8 cellular contexts compared by ENCODE assay signal in genomic region chr19:36492689-36493453, GRCh38. TPM values are rescaled to one million over a fixed set of nuclear protein-coding genes. Genes with fewer than 3 reads are reported as not detected.
DNase-seq lines count a peak whose midpoint lies in the region; ATAC-seq and TF ChIP-seq lines count a peak whose summit lies in the region.
"Not testable (repeated sequence)": the region's sequence is repeated elsewhere in the genome, so short reads cannot be mapped to it uniquely, and the experiment has no call there.

No MANE protein-coding gene starts in this region.

- H3K79me2 ChIP-seq in MM.1S (ENCODE audit: low read length); fibroblast of lung (ENCODE audit: control insufficient read depth, insufficient read depth, low read length): not testable (repeated sequence)
- peaks cover 12% of the 10 kb centered on the region for H3K79me2 ChIP-seq in smooth muscle cell (ENCODE audit: low read depth)

- not testable (repeated sequence) for H3K4me3 ChIP-seq in A673 (ENCODE audit: low read depth, low read length, poor library complexity, severe bottlenecking); MM.1S (ENCODE audit: low read length); adipocyte (ENCODE audit: low read length); fibroblast of lung (replicated peaks in 1 of 4; ENCODE audit: control extremely low read depth in 1 of 4, insufficient read depth in 1 of 4, low read depth in 3 of 4, low read length in 4 of 4); smooth muscle cell

- not testable (repeated sequence) for H3K36me3 ChIP-seq in A673 (ENCODE audit: insufficient read depth, low read length, poor library complexity, severe bottlenecking); MM.1S (replicated peaks; ENCODE audit: insufficient read depth, low read length); adipocyte (ENCODE audit: control insufficient read depth, insufficient read depth, low read length, severe bottlenecking); fibroblast of lung (ENCODE audit: control insufficient read depth, insufficient read depth, low read length); smooth muscle cell (ENCODE audit: low read depth)

- not testable (repeated sequence) for H3K4me2 ChIP-seq in MM.1S (ENCODE audit: low read depth, low read length); fibroblast of lung (ENCODE audit: extremely low read depth, insufficient read depth, low read length); smooth muscle cell

- H3K4me1 ChIP-seq in A673 (ENCODE audit: insufficient read depth, low read length, poor library complexity, severe bottlenecking); MM.1S (ENCODE audit: low read length); fibroblast of lung (ENCODE audit: control insufficient read depth, extremely low read depth, insufficient read depth, low read length); smooth muscle cell (ENCODE audit: low read depth): not testable (repeated sequence)
- H3K4me1 ChIP-seq in adipocyte (ENCODE audit: control insufficient read depth, insufficient read depth, low read length) = peaks cover 14% of the 10 kb centered on the region

- not testable (repeated sequence) for BruUV-seq in A673 (replicated peaks; lab: Mats Ljungman, UMichigan)

- peak; percentile 58 for TF ChIP-seq CTCF in A673 (conservative IDR thresholded peaks at IDR 0.05; ENCODE audit: low read depth, low read length)
- peak; percentile 23 for TF ChIP-seq CTCF in MM.1S (IDR thresholded peaks at IDR 0.05; ENCODE audit: low read length)
- peak; percentile 63 to 65 for TF ChIP-seq CTCF in fibroblast of lung (conservative IDR thresholded peaks at IDR 0.05 in 1 of 2, IDR thresholded peaks at IDR 0.05 in 1 of 2; ENCODE audit: low read depth in 1 of 2, low read length in 2 of 2)
- peak; percentile 53 for TF ChIP-seq CTCF in smooth muscle cell (IDR thresholded peaks at IDR 0.05; ENCODE audit: borderline replicate concordance, insufficient read depth, poor library complexity, severe bottlenecking)

- H4K20me1 ChIP-seq in MM.1S (ENCODE audit: insufficient read depth, low read length); fibroblast of lung (ENCODE audit: control insufficient read depth, extremely low read depth, insufficient read depth, low read length); smooth muscle cell (ENCODE audit: low read depth): not testable (repeated sequence)

- not testable (repeated sequence) for H3K27me3 ChIP-seq in A673 (replicated peaks; ENCODE audit: insufficient read depth, low read depth, low read length, poor library complexity); MM.1S (replicated peaks; ENCODE audit: insufficient read depth, low read length); adipocyte (replicated peaks; ENCODE audit: control insufficient read depth, insufficient read depth, low read length); fibroblast of lung (ENCODE audit: control insufficient read depth, insufficient read depth, low read length); smooth muscle cell (ENCODE audit: low read depth)

- H3F3A ChIP-seq in MM.1S (ENCODE audit: insufficient read depth, low read length); smooth muscle cell (ENCODE audit: low read depth): not testable (repeated sequence)

- H2AFZ ChIP-seq in MM.1S (ENCODE audit: low read length); fibroblast of lung (ENCODE audit: low read length); smooth muscle cell (ENCODE audit: low read depth): not testable (repeated sequence)

- intact Hi-C loops in A673 (cut with micrococcal nuclease; ENCODE audit: unreplicated experiment) = loop anchor here (2.0 to 5.0 kb wide), 2 partner anchors 301 to 364 kb away; no protein-coding TSS in a partner anchor

- ATAC-seq in left lobe of liver = not testable (repeated sequence)

- DNase-seq in A673 (ENCODE audit: low spot score) (peak; percentile 60), GF-D8 (lab: John Stamatoyannopoulos, UW) (peak; percentile 15), SK-N-DZ (ENCODE audit: low spot score) (peak; percentile 39), adipocyte (ENCODE audit: low read depth) (peak; percentile 77), fibroblast of lung (ENCODE audit: low read depth in 2 of 2) (peak; percentile 55 to 60), left lobe of liver (ENCODE audit: low spot score) (peak; percentile 59), smooth muscle cell (lab: John Stamatoyannopoulos, UW; ENCODE audit: unreplicated experiment) (peak; percentile 0)
- not testable (repeated sequence) for DNase-seq in MM.1S

- not testable (repeated sequence) for H3K9me3 ChIP-seq in A673 (ENCODE audit: low read depth, low read length, poor library complexity, severe bottlenecking); MM.1S (replicated peaks; ENCODE audit: insufficient read depth, low read length); adipocyte (ENCODE audit: control insufficient read depth, low read length); fibroblast of lung (ENCODE audit: control insufficient read depth, insufficient read depth, low read depth, low read length); smooth muscle cell (replicated peaks; ENCODE audit: low read depth)

- POLR2A ChIA-PET in A673 (lab: Charles Lee; ENCODE audit: low non-redundant PET) = not testable (repeated sequence)

- not testable (repeated sequence) for H3K9ac ChIP-seq in MM.1S (ENCODE audit: low read length); adipocyte (ENCODE audit: low read length); fibroblast of lung (ENCODE audit: insufficient read depth, low read length); smooth muscle cell (ENCODE audit: low read depth)

- not testable (repeated sequence) for H3K9me2 ChIP-seq in MM.1S (replicated peaks; ENCODE audit: insufficient read depth, low read length)

- CTCF ChIA-PET in A673 (lab: Charles Lee) = not testable (repeated sequence)

- H3K27ac ChIP-seq in A673 (ENCODE audit: low read depth, low read length, poor library complexity, severe bottlenecking); MM.1S (ENCODE audit: low read length); fibroblast of lung (ENCODE audit: insufficient read depth, low read length); smooth muscle cell (ENCODE audit: low read depth): not testable (repeated sequence)

- 66% methylated on average over 18 of the region's 18 CpGs for WGBS in smooth muscle cell (ENCODE audit: low lambda C conversion rate)

RNA-seq across cellular contexts. Expression of gene ZNF566, which starts 3.5 kb away (rescaled TPM):
- total RNA-seq in A673 (2021) (16.2 and 16.4 TPM in 2 replicates), fibroblast of lung (14.4 and 15.4 TPM in 2 replicates), left lobe of liver (4.9 TPM), smooth muscle cell (6.9 and 9.8 TPM in 2 replicates)
- 9.3 and 12.2 TPM in 2 replicates for polyA plus RNA-seq in SK-N-DZ (2014; cell fraction: cytosol; rRNA removed)
- polyA plus RNA-seq in SK-N-DZ (2014; cell fraction: nucleus; rRNA removed) = 4.0 and 4.7 TPM in 2 replicates
- polyA plus RNA-seq in fibroblast of lung (4.3 and 6.0 TPM in 2 replicates), smooth muscle cell (3.5 and 4.6 TPM in 2 replicates)
- polyA plus RNA-seq in fibroblast of lung (2012) = 3.9 and 6.5 TPM in 2 replicates
- polyA minus RNA-seq in fibroblast of lung (ENCODE audit: low replicate concordance) = 2.5 and 6.4 TPM in 2 replicates

RNA-seq across cellular contexts. Expression of gene ZNF260, which starts 35.2 kb away (rescaled TPM):
- total RNA-seq in A673 (2021) (18.0 and 20.4 TPM in 2 replicates), fibroblast of lung (17.5 and 21.3 TPM in 2 replicates), left lobe of liver (4.1 TPM), smooth muscle cell (25.3 and 40.3 TPM in 2 replicates)
- 15.9 and 19.7 TPM in 2 replicates for polyA plus RNA-seq in SK-N-DZ (2014; cell fraction: cytosol; rRNA removed)
- 8.2 and 8.9 TPM in 2 replicates for polyA plus RNA-seq in SK-N-DZ (2014; cell fraction: nucleus; rRNA removed)
- polyA plus RNA-seq in fibroblast of lung (8.2 and 9.4 TPM in 2 replicates), smooth muscle cell (7.6 and 8.0 TPM in 2 replicates)
- 6.2 and 9.1 TPM in 2 replicates for polyA plus RNA-seq in fibroblast of lung (2012)
- polyA minus RNA-seq in fibroblast of lung (ENCODE audit: low replicate concordance) = 2.3 and 29.9 TPM in 2 replicates
